ENCODE assay signal across 23 cellular contexts in the genomic region with DNA sequence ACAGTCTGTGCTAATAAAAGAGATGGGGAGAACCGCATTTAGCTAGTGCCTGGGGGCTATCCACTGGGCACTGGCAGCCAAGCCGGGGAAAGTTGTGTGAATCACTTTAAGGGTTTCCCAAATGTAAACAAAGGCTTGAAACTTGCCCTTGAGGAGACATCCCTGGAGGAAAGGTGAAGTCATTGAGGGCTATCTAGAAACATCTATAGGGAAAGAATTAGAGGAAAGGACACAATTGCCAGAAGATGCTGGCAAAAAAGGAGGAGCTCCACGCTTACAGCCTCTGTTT. TPM values are rescaled to one million over a fixed set of nuclear protein-coding genes. Genes with fewer than 3 reads are reported as not detected.
DNase-seq lines count a peak whose midpoint lies in the region; ATAC-seq and TF ChIP-seq lines count a peak whose summit lies in the region.
"Had no signal": no experiment of that assay in that cellular context is flagged by ENCODE, and none has a peak within 500 bp of the region (broad histone marks: within the 10 kb centered on the region; RNA-seq: fewer than 3 reads in every experiment).

No MANE protein-coding gene starts in this region.

- no peaks in the 10 kb centered on the region for H3K9me3 Mint-ChIP-seq in chondrocyte (ENCODE audit: low read depth)
- H3K9me3 Mint-ChIP-seq: activated CD4-positive, alpha-beta memory T cell treated with anti-CD3 and anti-CD28 coated beads, Interleukin-2, amount 10 ng/mL, durations not matched to agents 7 days and 5 days; activated naive CD4-positive, alpha-beta T cell treated with anti-CD3 and anti-CD28 coated beads for 36 hours; activated T-cell treated with anti-CD3 and anti-CD28 coated beads, Interleukin-2, amount 50 U/mL, for 24 hours; natural killer cell treated with Interleukin-12 subunit alpha and Interleukin-12 subunit beta and Interleukin-15 and Interleukin-18, amount 100 ng/mL, for 72 hours had no signal

- H4K12ac ChIP-seq in trophoblast cell (ENCODE audit: low read depth, low read length) = no peak overlapping the region

- H3K79me2 ChIP-seq in PC-3 (ENCODE audit: low read length) (no peaks in the 10 kb centered on the region), trophoblast cell (ENCODE audit: control insufficient read depth, insufficient read depth, low read length, poor library complexity) (no peaks in the 10 kb centered on the region)
- H3K79me2 ChIP-seq: parathyroid adenoma had no signal

- no peak overlapping the region for H2BK12ac ChIP-seq in trophoblast cell (ENCODE audit: low read length)

- H2BK120ac ChIP-seq in trophoblast cell (ENCODE audit: insufficient read depth, low read length, poor library complexity) = no peak overlapping the region

- 0 out of 2 replicates have a peak overlapping the region, but pooled peaks have one; percentile 6 for H3K27ac ChIP-seq in PC-3 (ENCODE audit: low read length)
- H3K27ac ChIP-seq in trophoblast cell (ENCODE audit: low read depth, low read length) = no peak overlapping the region
- H3K27ac ChIP-seq: esophagus muscularis mucosa, parathyroid adenoma, suprapubic skin had no signal

- H3K9ac ChIP-seq in PC-3 (ENCODE audit: low read length) (no peak overlapping the region), trophoblast cell (ENCODE audit: low read length) (no peak overlapping the region)
- H3K9ac ChIP-seq: parathyroid adenoma had no signal

- H4K8ac ChIP-seq in trophoblast cell (ENCODE audit: low read depth, low read length) = no peak overlapping the region

- intact Hi-C loops in PC-3 (cut with micrococcal nuclease) = no loop called here

- DNase-seq in NCI-H2196 (lab: John Stamatoyannopoulos, UW; ENCODE audit: unreplicated experiment) (peak; percentile 11), NCI-H2196 treated with DMSO at 0.1 percent for 48 hours (lab: John Stamatoyannopoulos, UW; ENCODE audit: unreplicated experiment) (no peak), PC-3 (peak; percentile 80), chondrocyte (ENCODE audit: low spot score) (no peak), trophoblast cell (peak in 1 of 2 donors; percentile 63), NCI-H2227 treated with DMSO at 0.1 percent for 48 hours (lab: John Stamatoyannopoulos, UW) (no peak), SKM-1 (lab: John Stamatoyannopoulos, UW; ENCODE audit: unreplicated experiment) (no peak)
- DNase-seq: activated CD4-positive, alpha-beta memory T cell treated with anti-CD3 and anti-CD28 coated beads, Interleukin-2, amount 10 ng/mL, durations not matched to agents 7 days and 5 days; activated CD4-positive, CD25-positive, alpha-beta regulatory T cell; activated naive CD4-positive, alpha-beta T cell treated with anti-CD3 and anti-CD28 coated beads for 36 hours; activated T-cell treated with anti-CD3 and anti-CD28 coated beads, Interleukin-2, amount 50 U/mL, for 24 hours; aorta; BE2C; Caco-2; cerebellar nuclear complex; effector CD8-positive, alpha-beta T cell; Kasumi-1; midbrain had no signal

- H3K4me2 ChIP-seq in PC-3 (ENCODE audit: low read length) (peak overlapping the region; percentile 6; the same call in 1 of the 2 replicates), trophoblast cell (ENCODE audit: low read length) (no peak overlapping the region)

- H3K18ac ChIP-seq in trophoblast cell (ENCODE audit: low read length) = no peak overlapping the region

- H2BK5ac ChIP-seq in trophoblast cell (ENCODE audit: low read depth, low read length, poor library complexity) = no peak overlapping the region

- H3K4me1 ChIP-seq in PC-3 (ENCODE audit: insufficient read depth, low read length) (peaks cover 15% of the 10 kb centered on the region), trophoblast cell (ENCODE audit: control insufficient read depth in 1 of 2, insufficient read depth in 2 of 2, low read length in 2 of 2) (peaks cover 7 to 9% of the 10 kb centered on the region in 2 experiments)
- H3K4me1 ChIP-seq: BE2C, Caco-2, esophagus muscularis mucosa, parathyroid adenoma, suprapubic skin had no signal

- POLR2A ChIA-PET in PC-3 (lab: Charles Lee; ENCODE audit: unreplicated experiment) = no interaction called here

- no peaks in the 10 kb centered on the region for H3K9me2 ChIP-seq in PC-3 (replicated peaks; ENCODE audit: low read length)

- H2AK5ac ChIP-seq in trophoblast cell (ENCODE audit: low read length) = no peak overlapping the region

- TF ChIP-seq CTCF in PC-3 (conservative IDR thresholded peaks at IDR 0.05; ENCODE audit: low read depth, low read length) (0 out of 2 replicates have a peak, but pooled peaks have one; percentile 8), chondrocyte (IDR thresholded peaks at IDR 0.05) (no peak)

- H3K4me3 Mint-ChIP-seq in chondrocyte (ENCODE audit: unreplicated experiment) = no peak overlapping the region
- H3K4me3 Mint-ChIP-seq: activated CD4-positive, alpha-beta memory T cell treated with anti-CD3 and anti-CD28 coated beads, Interleukin-2, amount 10 ng/mL, durations not matched to agents 7 days and 5 days; activated naive CD4-positive, alpha-beta T cell treated with anti-CD3 and anti-CD28 coated beads for 36 hours; activated T-cell treated with anti-CD3 and anti-CD28 coated beads, Interleukin-2, amount 50 U/mL, for 24 hours; natural killer cell treated with Interleukin-12 subunit alpha and Interleukin-12 subunit beta and Interleukin-15 and Interleukin-18, amount 100 ng/mL, for 72 hours had no signal

- peaks cover 44% of the 10 kb centered on the region for H3K4me1 Mint-ChIP-seq in chondrocyte (ENCODE audit: low read depth)

- ATAC-seq in PC-3 (peak; percentile 93), GM19035 (IDR thresholded peaks at IDR 0.05; ENCODE audit: unreplicated experiment) (no peak)

- H3K14ac ChIP-seq in trophoblast cell (ENCODE audit: low read length) = no peak overlapping the region

- H3K4me3 ChIP-seq in PC-3 (ENCODE audit: low read length) (no peak overlapping the region), trophoblast cell (ENCODE audit: low read depth, low read length) (no peak overlapping the region)
- H3K4me3 ChIP-seq: esophagus muscularis mucosa, suprapubic skin had no signal

- H3F3A ChIP-seq in PC-3 (ENCODE audit: low read length, unreplicated experiment) = no peaks in the 10 kb centered on the region

- CTCF ChIA-PET in PC-3 (lab: Charles Lee) = no interaction called here

- H4K20me1 ChIP-seq in PC-3 (ENCODE audit: low read length) = no peaks in the 10 kb centered on the region

- H3K9me3 ChIP-seq in PC-3 (ENCODE audit: low read length) (no peaks in the 10 kb centered on the region), trophoblast cell (ENCODE audit: insufficient read depth, low read depth, low read length) (no peaks in the 10 kb centered on the region)
- H3K9me3 ChIP-seq: BE2C, Caco-2, esophagus muscularis mucosa, suprapubic skin had no signal

- no CpG with 5 or more reads among the region's 3 CpGs for WGBS in trophoblast cell (ENCODE audit: extremely low coverage, insufficient coverage, insufficient read length)

- no peak overlapping the region for H3K23ac ChIP-seq in trophoblast cell (ENCODE audit: low read length)

- H3K36me3 ChIP-seq in PC-3 (ENCODE audit: low read depth, low read length) = no peaks in the 10 kb centered on the region
- no peaks in the 10 kb centered on the region for H3K36me3 ChIP-seq in trophoblast cell (ENCODE audit: control insufficient read depth in 1 of 2, insufficient read depth in 2 of 2, low read length in 2 of 2)
- H3K36me3 ChIP-seq: BE2C, esophagus muscularis mucosa, suprapubic skin had no signal

- no peak overlapping the region for H3K4ac ChIP-seq in trophoblast cell (ENCODE audit: low read depth, low read length)

- H3K27me3 ChIP-seq in PC-3 (ENCODE audit: low read length) (no peaks in the 10 kb centered on the region), trophoblast cell (ENCODE audit: insufficient read depth, low read length) (no peaks in the 10 kb centered on the region)
- H3K27me3 ChIP-seq: BE2C, suprapubic skin had no signal

- H3K27ac Mint-ChIP-seq in chondrocyte (ENCODE audit: unreplicated experiment) = peak overlapping the region; percentile 73
- H3K27ac Mint-ChIP-seq: activated CD4-positive, alpha-beta memory T cell treated with anti-CD3 and anti-CD28 coated beads, Interleukin-2, amount 10 ng/mL, durations not matched to agents 7 days and 5 days; activated naive CD4-positive, alpha-beta T cell treated with anti-CD3 and anti-CD28 coated beads for 36 hours; activated T-cell treated with anti-CD3 and anti-CD28 coated beads, Interleukin-2, amount 50 U/mL, for 24 hours; natural killer cell treated with Interleukin-12 subunit alpha and Interleukin-12 subunit beta and Interleukin-15 and Interleukin-18, amount 100 ng/mL, for 72 hours had no signal

- no peaks in the 10 kb centered on the region for H3K27me3 Mint-ChIP-seq in chondrocyte (ENCODE audit: low read depth)

- peaks cover 2% of the 10 kb centered on the region for H3K79me1 ChIP-seq in trophoblast cell (ENCODE audit: low read length)

- peak overlapping the region; percentile 21 for H4K91ac ChIP-seq in trophoblast cell (ENCODE audit: low read depth, low read length)

- no peaks in the 10 kb centered on the region for H3K36me3 Mint-ChIP-seq in chondrocyte (ENCODE audit: low read depth)
- H3K36me3 Mint-ChIP-seq: natural killer cell treated with Interleukin-12 subunit alpha and Interleukin-12 subunit beta and Interleukin-15 and Interleukin-18, amount 100 ng/mL, for 72 hours had no signal

- H2AFZ ChIP-seq in PC-3 (ENCODE audit: low read length) (no peak overlapping the region), trophoblast cell (ENCODE audit: insufficient read depth, low read length, poor library complexity) (no peak overlapping the region)
- H2AFZ ChIP-seq: parathyroid adenoma had no signal

- BruUV-seq in PC-3 (replicated peaks; lab: Mats Ljungman, UMichigan) = no TSS peak

RNA-seq across cellular contexts. Expression of a gene that starts 8.9 kb away (rescaled TPM):
- total RNA-seq in PC-3 (2014; rRNA removed) (0.07 TPM in 1 of 2 replicates, not detected in the other), chondrocyte (109 to 178 TPM (median 175 TPM) in 3 replicates)
- polyA plus RNA-seq in trophoblast cell (2013) = 69.8 and 75.6 TPM in 2 replicates

Comparison
In these comparisons a context has a peak if more than half of its experiments do, and no peak if none do; other contexts are left out.
1. DNase-seq: peak in NCI-H2196 (single experiment) and PC-3 (single experiment); none in NCI-H2196 treated with DMSO at 0.1 percent for 48 hours (single experiment), chondrocyte (single experiment), NCI-H2227 treated with DMSO at 0.1 percent for 48 hours (single experiment) and SKM-1 (single experiment).
2. RNA of a gene that starts 8.9 kb away (total RNA-seq): 109 to 178 TPM in chondrocyte; 0.07 TPM in PC-3; every median in the first group is over 100 times any median in the second.